Comparison of ENCODE assay signal across 24 cellular contexts in genomic region chr2:175463639-175464310, GRCh38.
DNase-seq lines count a peak whose midpoint lies in the region; ATAC-seq, FAIRE-seq and TF ChIP-seq lines count a peak whose summit lies in the region.
"Had no signal": no experiment of that assay in that cellular context is flagged by ENCODE, and none has a peak within 500 bp of the region (broad histone marks: within the 10 kb centered on the region; RNA-seq: fewer than 3 reads in every experiment).

No MANE protein-coding gene starts in this region.

- H3K4me1 ChIP-seq in H1 (replicated peaks in 1 of 4; ENCODE audit: control insufficient read depth in 3 of 4, insufficient read depth in 4 of 4, low read length in 3 of 4) = peaks cover 0 to 2% (median 0%) of the 10 kb centered on the region in 4 experiments; a peak in 1 of 7 replicates
- H3K4me1 ChIP-seq in suprapubic skin = no peaks in the 10 kb centered on the region
- H3K4me1 ChIP-seq: Caco-2, tibial nerve had no signal

- H3K4ac ChIP-seq in H1 (replicated peaks; ENCODE audit: insufficient read length, low read depth, low read length) = no peak overlapping the region

- peak overlapping the region; percentile 58; the same call in 1 of the 2 replicates for H2AFZ ChIP-seq in H1 (ENCODE audit: low read length)

- H3K4me3 ChIP-seq in H1 (ENCODE audit: extremely low read depth in 1 of 4, insufficient read depth in 2 of 4, low read depth in 3 of 4, low read length in 4 of 4) (no peak overlapping the region), suprapubic skin (no peak overlapping the region)
- H3K4me3 ChIP-seq: tibial nerve had no signal

- CTCF ChIA-PET in H1 (lab: Charles Lee; ENCODE audit: partially characterized antibody) = interaction anchor here (2.4 kb wide), 1 partner anchor 22 kb away, joined by 6 read pairs; no protein-coding TSS in a partner anchor

- TF ChIP-seq POLR2A in H1 (IDR thresholded peaks at IDR 0.05; ENCODE audit: control extremely low read depth in 1 of 2, low read depth in 2 of 2, low read length in 2 of 2) (no peak), suprapubic skin (IDR thresholded peaks at IDR 0.05) (no peak)

- no peak for ATAC-seq in GM18870 (IDR thresholded peaks at IDR 0.05; ENCODE audit: unreplicated experiment)
- ATAC-seq: activated T-cell treated with anti-CD3 and anti-CD28 coated beads, Interleukin-2, amount 50 U/mL, for 4 hours; stimulated activated naive B cell treated with anti-CD40 and anti-IgM and Interleukin-4, amounts not matched to agents 10 μg/mL and 1 μg/mL and 100 μg/mL, for 72 hours had no signal

- H3K79me2 ChIP-seq in H1 (ENCODE audit: control insufficient read depth in 1 of 2, insufficient read depth in 2 of 2, low read length in 2 of 2) = no peaks in the 10 kb centered on the region

- H3K4me2 ChIP-seq in H1 (ENCODE audit: insufficient read depth in 1 of 2, low read depth in 2 of 2, low read length in 2 of 2) = no peak overlapping the region
- H3K4me2 ChIP-seq: SK-N-SH had no signal

- TF ChIP-seq CTCF in H1 (IDR thresholded peaks at IDR 0.05; ENCODE audit: control extremely low read depth in 1 of 3, insufficient read depth in 1 of 3, low read depth in 1 of 3, low read length in 3 of 3) = no peak
- TF ChIP-seq CTCF in suprapubic skin (IDR thresholded peaks at IDR 0.05) = no peak

- no peak overlapping the region for H3K14ac ChIP-seq in H1 (ENCODE audit: insufficient read length)

- no peak overlapping the region for H4K5ac ChIP-seq in H1 (ENCODE audit: insufficient read length, low read depth, low read length)

- H2BK120ac ChIP-seq in H1 (replicated peaks; ENCODE audit: low read depth, low read length) = no peak overlapping the region

- H3K36me3 ChIP-seq in H1 (ENCODE audit: control insufficient read depth in 2 of 4, insufficient read depth in 4 of 4, low read length in 3 of 4) = no peaks in the 10 kb centered on the region
- no peaks in the 10 kb centered on the region for H3K36me3 ChIP-seq in suprapubic skin
- H3K36me3 ChIP-seq: tibial nerve had no signal

- no peak overlapping the region for H3K9ac ChIP-seq in H1 (replicated peaks in 1 of 4; ENCODE audit: extremely low read depth in 1 of 4, low read depth in 3 of 4, low read length in 3 of 4)
- H3K9ac ChIP-seq: SK-N-SH had no signal

- peak in 1 of 2 experiments; percentile 15; a peak in 1 of 4 replicates for TF ChIP-seq RAD21 in H1 (IDR thresholded peaks at IDR 0.05 in 1 of 2, conservative IDR thresholded peaks at IDR 0.05 in 1 of 2; ENCODE audit: low read depth in 2 of 2, low read length in 2 of 2)

- H3K9me3 ChIP-seq in H1 (ENCODE audit: insufficient read depth in 2 of 2, low read depth in 1 of 2, low read length in 1 of 2) = peaks cover 5 to 9% of the 10 kb centered on the region in 2 experiments; a peak in 3 of 4 replicates
- no peaks in the 10 kb centered on the region for H3K9me3 ChIP-seq in suprapubic skin
- H3K9me3 ChIP-seq: Caco-2, SK-N-SH had no signal

- no peaks in the 10 kb centered on the region for H3K79me1 ChIP-seq in H1 (ENCODE audit: low read depth, low read length)

- no peaks in the 10 kb centered on the region for H3K27me3 ChIP-seq in H1 (replicated peaks in 1 of 4; ENCODE audit: control insufficient read depth in 3 of 4, extremely low read depth in 1 of 4, insufficient read depth in 3 of 4, low read length in 3 of 4)
- H3K27me3 ChIP-seq in suprapubic skin = no peaks in the 10 kb centered on the region
- H3K27me3 ChIP-seq: tibial nerve had no signal

- TF ChIP-seq EP300 in H1 (IDR thresholded peaks at IDR 0.05; ENCODE audit: borderline replicate concordance in 1 of 2, low read depth in 2 of 2, low read length in 2 of 2) (no peak), suprapubic skin (IDR thresholded peaks at IDR 0.05) (no peak)

- H2BK12ac ChIP-seq in H1 (ENCODE audit: low read depth, low read length) = no peak overlapping the region

- no peak overlapping the region for H3K18ac ChIP-seq in H1 (ENCODE audit: extremely low read depth, low read length)

- no peak overlapping the region for H2BK15ac ChIP-seq in H1 (ENCODE audit: low read length)

- H4K8ac ChIP-seq in H1 (ENCODE audit: extremely low read depth, insufficient read depth, low read length) = no peak overlapping the region

- H2BK20ac ChIP-seq in H1 (ENCODE audit: low read length) = no peak overlapping the region

- no peak for FAIRE-seq in H1 (lab: Jason Lieb, UNC)
- FAIRE-seq: astrocyte, frontal cortex, keratinocyte, RCC 7860 had no signal

- no peak overlapping the region for H3K56ac ChIP-seq in H1 (replicated peaks; ENCODE audit: insufficient read length, low read depth, low read length)

- H2AK5ac ChIP-seq in H1 (ENCODE audit: low read depth, low read length) = no peak overlapping the region

- 80% methylated on average over 11 of the region's 11 CpGs; no CpG with 5 or more reads in 1 of the 2 experiments for WGBS in H1 (ENCODE audit: extremely low coverage in 1 of 2, insufficient coverage in 1 of 2, insufficient read length in 1 of 2, insufficient replicate concordance in 2 of 2, low coverage in 1 of 2, low lambda C conversion rate in 2 of 2, missing lambda C conversion rate in 1 of 2), 2 experiments
- 64% methylated on average over 8 of the region's 11 CpGs for WGBS in suprapubic skin

- no peaks in the 10 kb centered on the region for H4K20me1 ChIP-seq in H1 (replicated peaks in 1 of 2; ENCODE audit: control insufficient read depth in 1 of 2, insufficient read depth in 2 of 2, low read length in 2 of 2)

- H3K23me2 ChIP-seq in H1 (ENCODE audit: low read depth, low read length) = no peaks in the 10 kb centered on the region

- DNase-seq in HuH-7 (ENCODE audit: low spot score) (peak; percentile 40), NOMO-1 (lab: John Stamatoyannopoulos, UW; ENCODE audit: unreplicated experiment in 2 of 2) (peak; percentile 95 to 96), H1 (ENCODE audit: low read depth in 1 of 2, low spot score in 2 of 2) (no peak), suprapubic skin (ENCODE audit: low spot score in 2 of 2) (no peak), islet precursor cell (no peak), NCI-H1092 (lab: John Stamatoyannopoulos, UW) (no peak)
- DNase-seq: activated CD4-positive, CD25-positive, alpha-beta regulatory T cell treated with anti-CD3 and anti-CD28 coated beads, Interleukin-2, amount 50 U/mL, for 72 hours; activated T-cell treated with anti-CD3 and anti-CD28 coated beads, Interleukin-2, amount 50 U/mL, for 4 hours; Caco-2; cerebellar nuclear complex; erythroblast; hypothalamus; NCI-H1694; NCI-H774; SK-N-SH; stimulated activated CD4-positive, alpha-beta T cell treated with anti-CD3 and anti-CD28 coated beads, Interleukin-1b, Interleukin-23, amount 100 ng/mL, for 48 hours; stimulated activated naive B cell treated with anti-CD40 and anti-IgM and Interleukin-4, amounts not matched to agents 10 μg/mL and 1 μg/mL and 100 μg/mL, for 72 hours; T1000 had no signal

- POLR2A ChIA-PET in H1 (lab: Charles Lee; ENCODE audit: partially characterized antibody) = interaction anchor here (0.7 kb wide), 1 partner anchor 21 kb away, joined by 3 read pairs; no protein-coding TSS in a partner anchor

- no peak overlapping the region for H2BK5ac ChIP-seq in H1 (ENCODE audit: low read depth, low read length)

- no peak overlapping the region for H3K23ac ChIP-seq in H1 (ENCODE audit: insufficient read length)

- no peak overlapping the region for H4K91ac ChIP-seq in H1 (replicated peaks; ENCODE audit: insufficient read length, low read length)

- H3K27ac ChIP-seq in H1 (ENCODE audit: low read depth, low read length) (no peak overlapping the region), suprapubic skin (peak overlapping the region; percentile 24)
- H3K27ac ChIP-seq: tibial nerve had no signal

TF ChIP-seq in H1, 55 proteins besides CTCF, POLR2A, EP300 and RAD21:
- no peak for TF ChIP-seq HDAC6 (IDR thresholded peaks at IDR 0.05; ENCODE audit: low read depth, low read length)
- no peak for TF ChIP-seq TBP (IDR thresholded peaks at IDR 0.05; ENCODE audit: low read depth, low read length)
- no peak for TF ChIP-seq USF2 (IDR thresholded peaks at IDR 0.05; ENCODE audit: low read length)
- TF ChIP-seq GABPA (IDR thresholded peaks at IDR 0.05; ENCODE audit: borderline replicate concordance, insufficient read depth, low read length) = no peak
- no peak for TF ChIP-seq ZNF274 (IDR thresholded peaks at IDR 0.05; ENCODE audit: borderline replicate concordance, extremely low read depth, low read length)
- TF ChIP-seq KDM4A (IDR thresholded peaks at IDR 0.05; ENCODE audit: low read depth, low read length, severe bottlenecking) = no peak
- 0 out of 2 replicates have a peak, but pooled peaks have one; percentile 41 for TF ChIP-seq CEBPB (IDR thresholded peaks at IDR 0.05; ENCODE audit: low read depth, low read length)
- no peak for TF ChIP-seq JUN (IDR thresholded peaks at IDR 0.05; ENCODE audit: low read depth, low read length)

Comparison
In these comparisons a context has a peak if more than half of its experiments do, and no peak if none do; other contexts are left out.
1. DNase-seq: peak in HuH-7 (single experiment) and NOMO-1 (2 of 2); none in H1 (0 of 2), suprapubic skin (0 of 2), islet precursor cell (single experiment) and NCI-H1092 (single experiment).